8 cellular contexts compared by ENCODE assay signal in the genomic region with DNA sequence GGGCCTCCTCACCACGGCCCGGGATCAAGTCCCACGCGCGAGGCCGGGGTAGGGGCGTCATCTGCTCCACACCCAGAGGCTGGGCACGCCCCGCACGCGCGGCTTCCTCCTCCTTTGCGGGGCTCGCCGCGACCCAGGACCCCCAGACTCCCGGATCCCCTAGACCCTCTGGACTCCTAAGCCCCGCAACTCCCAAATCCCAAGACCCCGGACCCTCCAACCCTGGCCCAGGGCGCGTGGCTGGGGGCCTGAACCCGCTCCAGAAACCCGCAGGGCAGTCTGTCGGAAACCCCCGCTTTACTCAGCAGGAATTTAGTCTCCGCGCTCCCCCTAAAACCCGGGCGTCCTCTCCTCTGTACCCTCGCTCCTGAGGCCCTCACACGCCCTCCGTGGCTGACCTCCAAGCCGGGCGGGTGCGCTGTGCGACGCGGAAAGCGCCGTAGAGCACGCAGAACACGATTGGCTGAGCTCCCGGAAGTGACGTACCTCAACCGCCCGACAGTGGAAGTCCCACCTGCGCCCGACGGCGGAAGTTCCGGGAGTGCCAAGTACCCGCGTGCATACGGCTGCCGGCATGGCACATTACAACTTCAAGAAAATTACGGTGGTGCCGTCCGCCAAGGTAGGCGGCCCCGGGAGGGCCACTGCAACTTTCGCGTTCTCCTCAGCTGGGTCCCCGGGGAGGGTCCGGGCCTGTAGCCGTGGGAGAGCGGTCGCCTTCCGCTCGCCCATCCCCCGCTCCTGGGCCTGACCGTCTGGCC. TPM values are rescaled to one million over a fixed set of nuclear protein-coding genes. Genes with fewer than 3 reads are reported as not detected.
A peak's percentile ranks its signal among the peaks of the same experiment; 100 is the strongest.
DNase-seq lines count a peak whose midpoint lies in the region; ATAC-seq, FAIRE-seq and TF ChIP-seq lines count a peak whose summit lies in the region.

A gene (plus strand): TSS at position 529 of the 761 bp plus-strand sequence. CDS start 46 bp downstream, at position 575.

- no peak for TF ChIP-seq CTCF in GM12865 (IDR thresholded peaks at IDR 0.05; ENCODE audit: insufficient read depth, low read depth, low read length, missing control alignments)
- TF ChIP-seq CTCF in SU-DHL-6 (IDR thresholded peaks at IDR 0.05; ENCODE audit: insufficient read depth, low read length, poor library complexity, severe bottlenecking), result peak; percentile 73
- TF ChIP-seq CTCF in pancreas (IDR thresholded peaks at IDR 0.05), result no peak
- no peak for TF ChIP-seq CTCF in tibial artery (IDR thresholded peaks at IDR 0.05)

- WGBS in pancreas, 2 donors, result 0% methylated on average over 55 to 71 of the region's 71 CpGs

- ATAC-seq in HG02623 (IDR thresholded peaks at IDR 0.05; ENCODE audit: unreplicated experiment) (peak; percentile 93), Right ventricle myocardium superior (ENCODE audit: poor library complexity) (peak; percentile 99), pancreas (peak; percentile 98 to 99 (median 98))

- DNase-seq in GM12865 (ENCODE audit: low read depth), result peak; percentile 98
- peak; percentile 71 for DNase-seq in NCI-H1092 treated with DMSO at 0.1 percent for 48 hours (lab: John Stamatoyannopoulos, UW)
- peak; percentile 95 for DNase-seq in activated naive CD8-positive, alpha-beta T cell treated with anti-CD3 and anti-CD28 coated beads, Interleukin-2, amount 50 U/mL, for 16 hours (ENCODE audit: low read depth, low spot score)
- peak; percentile 99 for DNase-seq in Right ventricle myocardium superior
- DNase-seq in pancreas, result peak; percentile 98 to 99 (median 98)
- DNase-seq in tibial artery, result peak; percentile 98

- H3K4me3 ChIP-seq in GM12865 (ENCODE audit: low read depth, low read length) (peak within 1 kb of the TSS; percentile 95), SU-DHL-6 (ENCODE audit: insufficient read depth, low read length, poor library complexity, severe bottlenecking) (peak within 1 kb of the TSS; percentile 100), pancreas (peak within 1 kb of the TSS; percentile 72 to 97 (median 94)), tibial artery (peak within 1 kb of the TSS; percentile 80 to 87)

- H2AFZ ChIP-seq in SU-DHL-6 (ENCODE audit: low read depth, low read length, severe bottlenecking), result peak within 1 kb of the TSS; percentile 92

- H3K9ac ChIP-seq in SU-DHL-6 (ENCODE audit: low read length), result peak within 1 kb of the TSS; percentile 99

- no peaks in the 10 kb centered on the region for H3K9me2 ChIP-seq in SU-DHL-6 (replicated peaks; ENCODE audit: insufficient read depth, low read length)

- H3K4me1 ChIP-seq in pancreas (peaks cover 6 to 17% (median 9%) of the 10 kb centered on the region in 3 donors), tibial artery (peaks cover 0 to 29% (median 21%) of the 10 kb centered on the region in 4 donors)

- H3K27ac ChIP-seq in SU-DHL-6 (ENCODE audit: low read depth, low read length), result peak within 1 kb of the TSS; percentile 43
- peak within 1 kb of the TSS; percentile 65 to 84 (median 78) for H3K27ac ChIP-seq in pancreas
- H3K27ac ChIP-seq in tibial artery, result peak within 1 kb of the TSS; percentile 81 to 93

- H3K27me3 ChIP-seq in SU-DHL-6 (ENCODE audit: low read length) (no peaks in the 10 kb centered on the region), pancreas (no peaks in the 10 kb centered on the region), tibial artery (no peaks in the 10 kb centered on the region)

- H3K4me2 ChIP-seq in SU-DHL-6 (ENCODE audit: low read depth, low read length, poor library complexity, severe bottlenecking), result peak within 1 kb of the TSS; percentile 78

- H3F3A ChIP-seq in SU-DHL-6 (ENCODE audit: insufficient read depth), result no peaks in the 10 kb centered on the region; the same call in 1 of the 2 replicates

- peaks cover 48% of the 10 kb centered on the region for H3K79me2 ChIP-seq in SU-DHL-6 (ENCODE audit: insufficient read depth, low read length)

- H4K20me1 ChIP-seq in SU-DHL-6 (ENCODE audit: low read depth, low read length), result peaks cover 20% of the 10 kb centered on the region

- H3K9me3 ChIP-seq in SU-DHL-6 (ENCODE audit: insufficient read depth, low read length) (no peaks in the 10 kb centered on the region), pancreas (no peaks in the 10 kb centered on the region), tibial artery (no peaks in the 10 kb centered on the region)

- intact Hi-C loops in Right ventricle myocardium superior (cut with DNase I) (no loop called here), pancreas (cut with DNase I) (no loop called here), tibial artery (cut with DNase I; ENCODE audit: low total_unique reads) (loop anchor here (2.0 kb wide), 2 partner anchors 57 to 69 kb away; a partner anchor contains a TSS)

- FAIRE-seq in pancreas (lab: Jason Lieb, UNC), result no peak

- H3K36me3 ChIP-seq in SU-DHL-6 (ENCODE audit: low read length) (peaks cover 8% of the 10 kb centered on the region; the same call in 1 of the 2 replicates), pancreas (no peaks in the 10 kb centered on the region), tibial artery (peaks cover 0 to 13% (median 2%) of the 10 kb centered on the region in 3 donors)

RNA-seq across cellular contexts. Expression of the gene that starts here (rescaled TPM):
- total RNA-seq in Right ventricle myocardium superior (24.7 TPM), pancreas (10 to 100 TPM in 5 of 6 donors, 1 to 10 TPM in 1; 7.5 to 18.4 (median 15.8) TPM)
- 10 to 100 TPM in 1 of 2 donors, 1 to 10 TPM in 1; 6.9 to 18.3 TPM for polyA plus RNA-seq in pancreas

Comparison
In these comparisons a context has a peak if more than half of its experiments do, and no peak if none do; other contexts are left out.
1. Peak in every context shown above with its lines: DNase-seq, ATAC-seq, H3K4me3 ChIP-seq and H3K27ac ChIP-seq.